Comparison of ENCODE assay signal across 1 cellular context in the genomic region with DNA sequence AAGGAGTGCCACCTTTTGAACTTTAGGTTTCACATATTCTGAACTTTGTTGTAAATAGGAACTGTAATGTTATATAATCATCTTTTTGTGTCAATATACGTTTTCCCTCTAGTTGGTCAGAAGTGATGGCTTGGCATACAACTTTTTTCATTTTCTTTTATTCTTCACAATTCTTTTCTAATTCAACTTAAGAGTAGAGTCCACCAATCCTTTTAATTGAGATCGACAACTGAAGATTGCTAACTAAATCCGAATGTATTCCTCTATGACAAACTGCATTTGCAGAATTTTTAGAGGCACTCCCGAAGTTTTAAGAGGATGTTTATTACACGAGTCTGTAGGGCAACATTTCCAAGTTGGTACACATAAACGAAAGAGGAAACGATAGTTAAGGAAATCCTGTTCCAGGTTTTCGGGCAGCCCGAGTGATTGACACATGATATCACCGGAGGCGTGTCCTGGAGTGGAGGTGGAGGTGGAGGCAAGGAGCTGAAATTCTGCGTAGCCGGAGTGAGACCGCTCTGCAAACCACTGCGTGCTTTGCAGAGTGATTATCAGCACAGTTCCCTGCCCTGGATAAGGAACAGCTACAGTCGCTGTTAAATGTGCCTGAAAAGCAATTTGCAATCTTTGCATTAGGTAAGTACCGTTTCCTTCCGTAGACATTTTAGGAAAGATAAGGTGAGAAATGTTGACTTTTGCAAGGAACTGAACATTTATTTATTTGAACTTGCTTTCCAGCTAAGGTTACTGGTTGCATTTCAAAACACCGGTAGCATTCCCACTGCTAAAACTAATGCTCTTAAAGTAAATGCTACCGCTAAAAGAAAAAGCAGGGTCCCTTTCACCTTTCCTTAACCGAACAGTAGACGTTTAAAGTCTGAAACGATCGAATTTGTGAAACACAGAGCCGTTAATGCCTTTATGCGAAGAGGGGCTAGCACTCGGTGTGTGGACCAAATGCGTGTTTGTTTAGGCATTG.
TF ChIP-seq lines count a peak whose summit lies in the region.

A gene with protein sequence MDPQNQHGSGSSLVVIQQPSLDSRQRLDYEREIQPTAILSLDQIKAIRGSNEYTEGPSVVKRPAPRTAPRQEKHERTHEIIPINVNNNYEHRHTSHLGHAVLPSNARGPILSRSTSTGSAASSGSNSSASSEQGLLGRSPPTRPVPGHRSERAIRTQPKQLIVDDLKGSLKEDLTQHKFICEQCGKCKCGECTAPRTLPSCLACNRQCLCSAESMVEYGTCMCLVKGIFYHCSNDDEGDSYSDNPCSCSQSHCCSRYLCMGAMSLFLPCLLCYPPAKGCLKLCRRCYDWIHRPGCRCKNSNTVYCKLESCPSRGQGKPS (plus strand): TSS at position 502 of the 982 bp plus-strand sequence. CDS start 4,797 bp downstream, outside the sequence.

TF ChIP-seq in K562, 482 proteins besides CTCF, POLR2A, EP300 and RAD21 (continued from another document):
- TF ChIP-seq FOXK2 (conservative IDR thresholded peaks at IDR 0.05 in 1 of 2, IDR thresholded peaks at IDR 0.05 in 1 of 2; ENCODE audit: low read depth in 2 of 2) = 0 out of 4 replicates have a peak, but pooled peaks of 1 of the 2 experiments have one; percentile 39
- no peak for TF ChIP-seq ZNF507 (tag; conservative IDR thresholded peaks at IDR 0.05)
- no peak for TF ChIP-seq MAFK (IDR thresholded peaks at IDR 0.05; ENCODE audit: low read length)
- TF ChIP-seq ZNF764 (CRISPR knock-in tag; IDR thresholded peaks at IDR 0.05; ENCODE audit: low read depth) = no peak
- no peak for TF ChIP-seq RBBP5 (IDR thresholded peaks at IDR 0.05; ENCODE audit: borderline replicate concordance, insufficient read depth, low read length, poor library complexity, severe bottlenecking)
- no peak for TF ChIP-seq MTA3 (IDR thresholded peaks at IDR 0.05; ENCODE audit: borderline replicate concordance)
- TF ChIP-seq, protein P1, sequence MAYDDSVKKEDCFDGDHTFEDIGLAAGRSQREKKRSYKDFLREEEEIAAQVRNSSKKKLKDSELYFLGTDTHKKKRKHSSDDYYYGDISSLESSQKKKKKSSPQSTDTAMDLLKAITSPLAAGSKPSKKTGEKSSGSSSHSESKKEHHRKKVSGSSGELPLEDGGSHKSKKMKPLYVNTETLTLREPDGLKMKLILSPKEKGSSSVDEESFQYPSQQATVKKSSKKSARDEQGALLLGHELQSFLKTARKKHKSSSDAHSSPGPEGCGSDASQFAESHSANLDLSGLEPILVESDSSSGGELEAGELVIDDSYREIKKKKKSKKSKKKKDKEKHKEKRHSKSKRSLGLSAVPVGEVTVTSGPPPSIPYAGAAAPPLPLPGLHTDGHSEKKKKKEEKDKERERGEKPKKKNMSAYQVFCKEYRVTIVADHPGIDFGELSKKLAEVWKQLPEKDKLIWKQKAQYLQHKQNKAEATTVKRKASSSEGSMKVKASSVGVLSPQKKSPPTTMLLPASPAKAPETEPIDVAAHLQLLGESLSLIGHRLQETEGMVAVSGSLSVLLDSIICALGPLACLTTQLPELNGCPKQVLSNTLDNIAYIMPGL (CRISPR knock-in tag; IDR thresholded peaks at IDR 0.05) = no peak
- no peak for TF ChIP-seq DDX20 (tag; IDR thresholded peaks at IDR 0.05; ENCODE audit: low read depth)
- TF ChIP-seq NR1H2 (CRISPR knock-in tag; IDR thresholded peaks at IDR 0.05) = no peak
- no peak for TF ChIP-seq LEF1 (IDR thresholded peaks at IDR 0.05)
- TF ChIP-seq ZNF76 (CRISPR knock-in tag; IDR thresholded peaks at IDR 0.05; ENCODE audit: borderline replicate concordance) = no peak
- TF ChIP-seq, protein P2, sequence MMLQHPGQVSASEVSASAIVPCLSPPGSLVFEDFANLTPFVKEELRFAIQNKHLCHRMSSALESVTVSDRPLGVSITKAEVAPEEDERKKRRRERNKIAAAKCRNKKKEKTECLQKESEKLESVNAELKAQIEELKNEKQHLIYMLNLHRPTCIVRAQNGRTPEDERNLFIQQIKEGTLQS (IDR thresholded peaks at IDR 0.05) = peak; percentile 64
- TF ChIP-seq, protein P2 (CRISPR knock-in tag; conservative IDR thresholded peaks at IDR 0.05) = no peak
- TF ChIP-seq KLF16 (IDR thresholded peaks at IDR 0.05) = no peak
- no peak for TF ChIP-seq STAG1 (CRISPR knock-in tag; IDR thresholded peaks at IDR 0.05; ENCODE audit: borderline replicate concordance)
- no peak for TF ChIP-seq ZNF282 (CRISPR knock-in tag; IDR thresholded peaks at IDR 0.05)
- TF ChIP-seq SRSF9 (IDR thresholded peaks at IDR 0.05; ENCODE audit: borderline replicate concordance, low read depth, low read length) = no peak
- TF ChIP-seq C11orf30 (IDR thresholded peaks at IDR 0.05; ENCODE audit: low read depth) = no peak
- no peak for TF ChIP-seq CCNT2 (IDR thresholded peaks at IDR 0.05; ENCODE audit: borderline replicate concordance, extremely low read depth, insufficient read length, low read depth, low read length)
- no peak for TF ChIP-seq ILF3 (IDR thresholded peaks at IDR 0.05; ENCODE audit: borderline replicate concordance)
- TF ChIP-seq RB1 (IDR thresholded peaks at IDR 0.05; ENCODE audit: low read depth) = 0 out of 2 replicates have a peak, but pooled peaks have one; percentile 23
- TF ChIP-seq CBX3 (IDR thresholded peaks at IDR 0.05; ENCODE audit: borderline replicate concordance in 1 of 2, low read length in 2 of 2) = peak in 1 of 2 experiments; percentile 73; a peak in 2 of 3 replicates
- no peak for TF ChIP-seq ZNF780A (CRISPR knock-in tag; IDR thresholded peaks at IDR 0.05)
- TF ChIP-seq, protein P3, sequence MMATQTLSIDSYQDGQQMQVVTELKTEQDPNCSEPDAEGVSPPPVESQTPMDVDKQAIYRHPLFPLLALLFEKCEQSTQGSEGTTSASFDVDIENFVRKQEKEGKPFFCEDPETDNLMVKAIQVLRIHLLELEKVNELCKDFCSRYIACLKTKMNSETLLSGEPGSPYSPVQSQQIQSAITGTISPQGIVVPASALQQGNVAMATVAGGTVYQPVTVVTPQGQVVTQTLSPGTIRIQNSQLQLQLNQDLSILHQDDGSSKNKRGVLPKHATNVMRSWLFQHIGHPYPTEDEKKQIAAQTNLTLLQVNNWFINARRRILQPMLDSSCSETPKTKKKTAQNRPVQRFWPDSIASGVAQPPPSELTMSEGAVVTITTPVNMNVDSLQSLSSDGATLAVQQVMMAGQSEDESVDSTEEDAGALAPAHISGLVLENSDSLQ (IDR thresholded peaks at IDR 0.05) = peak; percentile 98
- TF ChIP-seq HDAC6 (IDR thresholded peaks at IDR 0.05; ENCODE audit: low read depth, low read length) = no peak
- no peak for TF ChIP-seq ZKSCAN3 (CRISPR knock-in tag; IDR thresholded peaks at IDR 0.05)
- TF ChIP-seq, protein P4, sequence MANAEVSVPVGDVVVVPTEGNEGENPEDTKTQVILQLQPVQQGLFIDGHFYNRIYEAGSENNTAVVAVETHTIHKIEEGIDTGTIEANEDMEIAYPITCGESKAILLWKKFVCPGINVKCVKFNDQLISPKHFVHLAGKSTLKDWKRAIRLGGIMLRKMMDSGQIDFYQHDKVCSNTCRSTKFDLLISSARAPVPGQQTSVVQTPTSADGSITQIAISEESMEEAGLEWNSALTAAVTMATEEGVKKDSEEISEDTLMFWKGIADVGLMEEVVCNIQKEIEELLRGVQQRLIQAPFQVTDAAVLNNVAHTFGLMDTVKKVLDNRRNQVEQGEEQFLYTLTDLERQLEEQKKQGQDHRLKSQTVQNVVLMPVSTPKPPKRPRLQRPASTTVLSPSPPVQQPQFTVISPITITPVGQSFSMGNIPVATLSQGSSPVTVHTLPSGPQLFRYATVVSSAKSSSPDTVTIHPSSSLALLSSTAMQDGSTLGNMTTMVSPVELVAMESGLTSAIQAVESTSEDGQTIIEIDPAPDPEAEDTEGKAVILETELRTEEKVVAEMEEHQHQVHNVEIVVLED (CRISPR knock-in tag; IDR thresholded peaks at IDR 0.05) = no peak
- TF ChIP-seq BHLHE40 (IDR thresholded peaks at IDR 0.05; ENCODE audit: low read length) = no peak
- TF ChIP-seq, protein P5, sequence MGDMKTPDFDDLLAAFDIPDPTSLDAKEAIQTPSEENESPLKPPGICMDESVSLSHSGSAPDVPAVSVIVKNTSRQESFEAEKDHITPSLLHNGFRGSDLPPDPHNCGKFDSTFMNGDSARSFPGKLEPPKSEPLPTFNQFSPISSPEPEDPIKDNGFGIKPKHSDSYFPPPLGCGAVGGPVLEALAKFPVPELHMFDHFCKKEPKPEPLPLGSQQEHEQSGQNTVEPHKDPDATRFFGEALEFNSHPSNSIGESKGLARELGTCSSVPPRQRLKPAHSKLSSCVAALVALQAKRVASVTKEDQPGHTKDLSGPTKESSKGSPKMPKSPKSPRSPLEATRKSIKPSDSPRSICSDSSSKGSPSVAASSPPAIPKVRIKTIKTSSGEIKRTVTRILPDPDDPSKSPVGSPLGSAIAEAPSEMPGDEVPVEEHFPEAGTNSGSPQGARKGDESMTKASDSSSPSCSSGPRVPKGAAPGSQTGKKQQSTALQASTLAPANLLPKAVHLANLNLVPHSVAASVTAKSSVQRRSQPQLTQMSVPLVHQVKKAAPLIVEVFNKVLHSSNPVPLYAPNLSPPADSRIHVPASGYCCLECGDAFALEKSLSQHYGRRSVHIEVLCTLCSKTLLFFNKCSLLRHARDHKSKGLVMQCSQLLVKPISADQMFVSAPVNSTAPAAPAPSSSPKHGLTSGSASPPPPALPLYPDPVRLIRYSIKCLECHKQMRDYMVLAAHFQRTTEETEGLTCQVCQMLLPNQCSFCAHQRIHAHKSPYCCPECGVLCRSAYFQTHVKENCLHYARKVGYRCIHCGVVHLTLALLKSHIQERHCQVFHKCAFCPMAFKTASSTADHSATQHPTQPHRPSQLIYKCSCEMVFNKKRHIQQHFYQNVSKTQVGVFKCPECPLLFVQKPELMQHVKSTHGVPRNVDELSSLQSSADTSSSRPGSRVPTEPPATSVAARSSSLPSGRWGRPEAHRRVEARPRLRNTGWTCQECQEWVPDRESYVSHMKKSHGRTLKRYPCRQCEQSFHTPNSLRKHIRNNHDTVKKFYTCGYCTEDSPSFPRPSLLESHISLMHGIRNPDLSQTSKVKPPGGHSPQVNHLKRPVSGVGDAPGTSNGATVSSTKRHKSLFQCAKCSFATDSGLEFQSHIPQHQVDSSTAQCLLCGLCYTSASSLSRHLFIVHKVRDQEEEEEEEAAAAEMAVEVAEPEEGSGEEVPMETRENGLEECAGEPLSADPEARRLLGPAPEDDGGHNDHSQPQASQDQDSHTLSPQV (IDR thresholded peaks at IDR 0.05) = no peak
- TF ChIP-seq CHCHD3 (CRISPR knock-in tag; IDR thresholded peaks at IDR 0.05) = no peak
